Comparison of ENCODE assay signal across 25 cellular contexts in genomic region chr4:79455216-79455615, GRCh38. TPM values are rescaled to one million over a fixed set of nuclear protein-coding genes. Genes with fewer than 3 reads are reported as not detected.
A peak's percentile ranks its signal among the peaks of the same experiment; 100 is the strongest.
DNase-seq lines count a peak whose midpoint lies in the region; ATAC-seq and TF ChIP-seq lines count a peak whose summit lies in the region.
"Had no signal": no experiment of that assay in that cellular context is flagged by ENCODE, and none has a peak within 500 bp of the region (broad histone marks: within the 10 kb centered on the region; RNA-seq: fewer than 3 reads in every experiment).

No MANE protein-coding gene starts in this region.

- H3K27me3 ChIP-seq in right atrium auricular region: no peaks in the 10 kb centered on the region
- H3K27me3 ChIP-seq in testis: no peaks in the 10 kb centered on the region
- H3K27me3 ChIP-seq: BE2C; BLaER1 treated with 17β-estradiol and CSF1 and Interleukin-3, amounts not matched to agents 10 nM and 100 nM had no signal

- H3K27ac Mint-ChIP-seq in stimulated activated effector memory CD8-positive, alpha-beta T cell treated with anti-CD3 and anti-CD28 coated beads, Interleukin-12 subunit alpha, Interleukin-12 subunit beta, amount 100 ng/mL, for 72 hours: no peak overlapping the region
- H3K27ac Mint-ChIP-seq: CD14-positive monocyte; CD4-positive, alpha-beta T cell; CD8-positive, alpha-beta memory T cell; GM23338; H9 had no signal

- no peaks in the 10 kb centered on the region for H3K36me3 Mint-ChIP-seq in stimulated activated effector memory CD8-positive, alpha-beta T cell treated with anti-CD3 and anti-CD28 coated beads, Interleukin-12 subunit alpha, Interleukin-12 subunit beta, amount 100 ng/mL, for 72 hours
- H3K36me3 Mint-ChIP-seq: CD14-positive monocyte; CD8-positive, alpha-beta memory T cell had no signal

- no peaks in the 10 kb centered on the region for H3K9me3 ChIP-seq in right atrium auricular region
- no peaks in the 10 kb centered on the region for H3K9me3 ChIP-seq in testis
- H3K9me3 ChIP-seq: A549; BE2C; BLaER1 treated with 17β-estradiol and CSF1 and Interleukin-3, amounts not matched to agents 10 nM and 100 nM had no signal

- no peak overlapping the region for H3K4me3 ChIP-seq in right atrium auricular region
- no peak overlapping the region for H3K4me3 ChIP-seq in fibroblast of pulmonary artery (replicated peaks; ENCODE audit: low read depth, low read length)
- no peak overlapping the region for H3K4me3 ChIP-seq in testis
- H3K4me3 ChIP-seq: A549; BLaER1 treated with 17β-estradiol and CSF1 and Interleukin-3, amounts not matched to agents 10 nM and 100 nM; GM12878; GM23338 had no signal

- no peak overlapping the region for H3K4me3 Mint-ChIP-seq in stimulated activated effector memory CD8-positive, alpha-beta T cell treated with anti-CD3 and anti-CD28 coated beads, Interleukin-12 subunit alpha, Interleukin-12 subunit beta, amount 100 ng/mL, for 72 hours
- H3K4me3 Mint-ChIP-seq: CD14-positive monocyte; CD4-positive, alpha-beta T cell; CD8-positive, alpha-beta memory T cell; GM23338; H9 had no signal

- DNase-seq in left cardiac atrium (no peak), right atrium auricular region (ENCODE audit: low spot score) (no peak), amniotic epithelial cell (ENCODE audit: low read depth) (peak; percentile 21), fibroblast of pulmonary artery (ENCODE audit: low read depth) (peak; percentile 54), testis (no peak)
- DNase-seq in stimulated activated effector memory CD8-positive, alpha-beta T cell treated with anti-CD3 and anti-CD28 coated beads, Interleukin-12 subunit alpha, Interleukin-12 subunit beta, amount 100 ng/mL, for 72 hours (ENCODE audit: low spot score in 2 of 2): no peak
- DNase-seq in activated naive CD4-positive, alpha-beta T cell treated with Interleukin-2 at 50 U/mL for 16 hours: no peak
- DNase-seq: 8988T; ACHN; AML-193; BE2C; CD4-positive, alpha-beta T cell; CD8-positive, alpha-beta memory T cell; DMS 273 treated with DMSO at 0.1 percent for 48 hours; DMS79; EL; GDM1; H9 had no signal

- no peaks in the 10 kb centered on the region for H3K4me1 Mint-ChIP-seq in stimulated activated effector memory CD8-positive, alpha-beta T cell treated with anti-CD3 and anti-CD28 coated beads, Interleukin-12 subunit alpha, Interleukin-12 subunit beta, amount 100 ng/mL, for 72 hours
- H3K4me1 Mint-ChIP-seq: CD14-positive monocyte; CD8-positive, alpha-beta memory T cell had no signal

- TF ChIP-seq POLR2A in testis (IDR thresholded peaks at IDR 0.05): no peak

- H3K27ac ChIP-seq in right atrium auricular region: no peak overlapping the region
- no peak overlapping the region for H3K27ac ChIP-seq in testis
- H3K27ac ChIP-seq: A549; BLaER1 treated with 17β-estradiol and CSF1 and Interleukin-3, amounts not matched to agents 10 nM and 100 nM had no signal

- H3K4me1 ChIP-seq in right atrium auricular region (no peaks in the 10 kb centered on the region), testis (no peaks in the 10 kb centered on the region)
- H3K4me1 ChIP-seq: A549; BE2C; BLaER1 treated with 17β-estradiol and CSF1 and Interleukin-3, amounts not matched to agents 10 nM and 100 nM had no signal

- intact Hi-C loops in left cardiac atrium (cut with DNase I) (no loop called here), testis (cut with DNase I; ENCODE audit: low total_unique reads) (no loop called here)

- no peaks in the 10 kb centered on the region for H3K36me3 ChIP-seq in right atrium auricular region
- no peaks in the 10 kb centered on the region for H3K36me3 ChIP-seq in testis (ENCODE audit: low read depth, missing control alignments)
- H3K36me3 ChIP-seq: BE2C; BLaER1 treated with 17β-estradiol and CSF1 and Interleukin-3, amounts not matched to agents 10 nM and 100 nM had no signal

- ATAC-seq in left cardiac atrium: peak; percentile 47 to 65
- no peak for ATAC-seq in stimulated activated effector memory CD8-positive, alpha-beta T cell treated with anti-CD3 and anti-CD28 coated beads, Interleukin-12 subunit alpha, Interleukin-12 subunit beta, amount 100 ng/mL, for 72 hours
- ATAC-seq: A549, GM12878, GM23338, HCT116 had no signal

- TF ChIP-seq CTCF in right atrium auricular region (IDR thresholded peaks at IDR 0.05) (no peak), fibroblast of pulmonary artery (IDR thresholded peaks at IDR 0.05; ENCODE audit: low read length, missing control alignments) (no peak), testis (IDR thresholded peaks at IDR 0.05) (no peak)

- no peaks in the 10 kb centered on the region for H3K9me3 Mint-ChIP-seq in stimulated activated effector memory CD8-positive, alpha-beta T cell treated with anti-CD3 and anti-CD28 coated beads, Interleukin-12 subunit alpha, Interleukin-12 subunit beta, amount 100 ng/mL, for 72 hours
- H3K9me3 Mint-ChIP-seq: CD14-positive monocyte; CD4-positive, alpha-beta T cell; GM23338; H9 had no signal

- WGBS in testis, 2 donors: 52 to 57% methylated on average over 5 of the region's 5 CpGs

RNA-seq across cellular contexts. Expression of gene GK2, which starts 47.2 kb away (rescaled TPM):
- total RNA-seq in left cardiac atrium (not detected), right atrium auricular region (not detected), testis (10 to 100 TPM; 29.0 to 43.7 TPM)
- polyA plus RNA-seq in testis (ENCODE audit: insufficient read depth, low read depth, low replicate concordance): 201 TPM
- total RNA-seq: CD4-positive, alpha-beta T cell; CD8-positive, alpha-beta memory T cell; GM12878; GM23338; H4; H9 had no signal
- polyA plus RNA-seq: A549; CD14-positive monocyte; CD8-positive, alpha-beta memory T cell; GM12878; GM23338 had no signal

Comparison
In these comparisons a context has a peak if more than half of its experiments do, and no peak if none do; other contexts are left out.
1. DNase-seq: peak in amniotic epithelial cell (single experiment) and fibroblast of pulmonary artery (single experiment); none in left cardiac atrium (single experiment), right atrium auricular region (single experiment), stimulated activated effector memory CD8-positive, alpha-beta T cell treated with anti-CD3 and anti-CD28 coated beads, Interleukin-12 subunit alpha, Interleukin-12 subunit beta, amount 100 ng/mL, for 72 hours (0 of 2), activated naive CD4-positive, alpha-beta T cell treated with Interleukin-2 at 50 U/mL for 16 hours (single experiment) and testis (single experiment).
2. RNA of gene GK2, which starts 47.2 kb away (total RNA-seq): 29.0 to 43.7 TPM in testis; not detected in left cardiac atrium and not detected in right atrium auricular region; every median in the first group is over 10 times any median in the second.